27 cellular contexts compared by ENCODE assay signal in genomic region chr2:134823431-134823830, GRCh38. TPM values are rescaled to one million over a fixed set of nuclear protein-coding genes. Genes with fewer than 3 reads are reported as not detected.
"Had no signal": no experiment of that assay in that cellular context is flagged by ENCODE, and none has a peak within 500 bp of the region (broad histone marks: within the 10 kb centered on the region; RNA-seq: fewer than 3 reads in every experiment).

No MANE protein-coding gene starts in this region.

- H3K4me3 Mint-ChIP-seq: activated CD4-positive, alpha-beta T cell treated with anti-CD3 and anti-CD28 coated beads, Interleukin-2, amount 10 ng/mL, durations not matched to agents 24 days and 14 days; activated CD8-positive, alpha-beta memory T cell treated with anti-CD3 and anti-CD28 coated beads, Interleukin-2, amount 10 ng/mL, durations not matched to agents 7 days and 5 days; activated naive CD8-positive, alpha-beta T cell; activated T-cell treated with anti-CD3 and anti-CD28 coated beads, Interleukin-2, amount 50 U/mL, for 4 hours; T-helper 1 cell treated with Interleukin-12 subunit alpha and Interleukin-12 subunit beta and Interleukin-4 antibody, amounts not matched to agents 30 μg/mL and 1 μg/mL, for 36 hours; WTC11 had no signal

- H3K27me3 ChIP-seq: brain microvascular endothelial cell, cardiac muscle cell, MG63, Peyer's patch, SJCRH30 had no signal

- H3K27ac Mint-ChIP-seq: activated CD4-positive, alpha-beta T cell treated with anti-CD3 and anti-CD28 coated beads, Interleukin-2, amount 10 ng/mL, durations not matched to agents 24 days and 14 days; activated CD8-positive, alpha-beta memory T cell treated with anti-CD3 and anti-CD28 coated beads, Interleukin-2, amount 10 ng/mL, durations not matched to agents 7 days and 5 days; activated naive CD8-positive, alpha-beta T cell; T-helper 1 cell treated with Interleukin-12 subunit alpha and Interleukin-12 subunit beta and Interleukin-4 antibody, amounts not matched to agents 30 μg/mL and 1 μg/mL, for 36 hours; WTC11 had no signal

- ATAC-seq: activated CD8-positive, alpha-beta memory T cell treated with anti-CD3 and anti-CD28 coated beads, Interleukin-2, amount 10 ng/mL, durations not matched to agents 7 days and 5 days; activated T-cell treated with anti-CD3 and anti-CD28 coated beads, Interleukin-2, amount 50 U/mL, for 4 hours; SK-N-SH treated with all-trans-retinoic acid at 6 μM for 48 hours; WTC11 had no signal

- H3K9me3 ChIP-seq: MG63, Peyer's patch, SJCRH30 had no signal

- H3K9me3 Mint-ChIP-seq: activated T-cell treated with anti-CD3 and anti-CD28 coated beads, Interleukin-2, amount 50 U/mL, for 4 hours had no signal

- DNase-seq: activated CD4-positive, alpha-beta T cell treated with anti-CD3 and anti-CD28 coated beads, Interleukin-2, amount 10 ng/mL, durations not matched to agents 24 days and 14 days; activated CD4-positive, alpha-beta T cell treated with anti-CD3 and anti-CD28 coated beads, Interleukin-2, amount 50 U/mL, for 48 hours; activated CD4-positive, CD25-positive, alpha-beta regulatory T cell treated with anti-CD3 and anti-CD28 coated beads, Interleukin-2, amount 50 U/mL, for 72 hours; activated CD8-positive, alpha-beta memory T cell treated with anti-CD3 and anti-CD28 coated beads, Interleukin-2, amount 10 ng/mL, durations not matched to agents 7 days and 5 days; activated effector memory CD4-positive, alpha-beta T cell treated with anti-CD3 and anti-CD28 coated beads, Interleukin-2, amount 50 U/mL, for 16 hours; activated naive CD4-positive, alpha-beta T cell treated with Interleukin-2 at 50 U/mL for 16 hours; activated T-cell treated with anti-CD3 and anti-CD28 coated beads, Interleukin-2, amount 50 U/mL, for 4 hours; amygdala; brain microvascular endothelial cell; MG63; MV-4-11; NCI-H1092 treated with DMSO at 0.1 percent for 48 hours; NCI-H1417 treated with DMSO at 0.1 percent for 48 hours; NCI-H1694; NCI-H2081 treated with DMSO at 0.1 percent for 48 hours; NCI-H524; NCI-H82; Peyer's patch; Right ventricle myocardium superior; SJCRH30 had no signal

- H3K36me3 Mint-ChIP-seq: activated CD8-positive, alpha-beta memory T cell treated with anti-CD3 and anti-CD28 coated beads, Interleukin-2, amount 10 ng/mL, durations not matched to agents 7 days and 5 days; activated naive CD8-positive, alpha-beta T cell had no signal

- H3K4me1 Mint-ChIP-seq: activated CD4-positive, alpha-beta T cell treated with anti-CD3 and anti-CD28 coated beads, Interleukin-2, amount 10 ng/mL, durations not matched to agents 24 days and 14 days; activated CD8-positive, alpha-beta memory T cell treated with anti-CD3 and anti-CD28 coated beads, Interleukin-2, amount 10 ng/mL, durations not matched to agents 7 days and 5 days had no signal

- H3K27ac ChIP-seq: brain microvascular endothelial cell, cardiac muscle cell, Peyer's patch, RWPE1, SJCRH30 had no signal

- H3K4me3 ChIP-seq: cardiac muscle cell, MG63, Peyer's patch, SJCRH30 had no signal

- H3K36me3 ChIP-seq: brain microvascular endothelial cell, cardiac muscle cell, MG63, Peyer's patch, SJCRH30 had no signal

- H3K4me1 ChIP-seq: Peyer's patch, SJCRH30 had no signal

RNA-seq across cellular contexts. Expression of gene ACMSD, which starts 15.0 kb away (rescaled TPM):
- total RNA-seq: activated CD4-positive, alpha-beta T cell treated with anti-CD3 and anti-CD28 coated beads, Interleukin-2, amount 10 ng/mL, durations not matched to agents 24 days and 14 days; activated CD8-positive, alpha-beta memory T cell treated with anti-CD3 and anti-CD28 coated beads, Interleukin-2, amount 10 ng/mL, durations not matched to agents 7 days and 5 days; activated T-cell treated with anti-CD3 and anti-CD28 coated beads, Interleukin-2, amount 50 U/mL, for 4 hours; astrocyte; cardiac muscle cell; Right ventricle myocardium superior; SJCRH30; WTC11 had no signal
